ENCODE assay signal across 1 cellular context in the genomic region with DNA sequence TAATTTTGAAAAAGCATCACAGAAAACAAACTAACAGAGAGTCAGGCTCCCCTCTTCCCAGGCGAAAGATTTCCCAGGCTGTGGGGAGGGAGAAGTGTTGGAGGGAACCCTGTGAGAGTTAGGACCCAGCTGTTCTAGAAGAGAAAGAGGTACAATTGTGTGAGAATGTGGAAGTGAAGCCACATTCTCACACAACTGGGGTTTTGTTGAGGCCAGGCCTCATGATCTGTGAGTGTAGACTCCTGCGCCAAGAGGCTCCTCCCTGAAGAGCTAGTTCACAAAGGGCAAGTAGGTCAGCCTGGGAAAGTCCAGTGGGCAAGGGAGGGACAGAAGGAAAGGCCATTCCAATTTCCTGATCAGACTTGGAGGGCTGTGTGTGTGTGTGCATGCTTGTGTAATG.
TF ChIP-seq lines count a peak whose summit lies in the region.

No MANE protein-coding gene starts in this region.

TF ChIP-seq in GM12878, 131 proteins besides CTCF, POLR2A, EP300 and RAD21:
- 0 out of 2 replicates have a peak, but pooled peaks have one; percentile 20 for TF ChIP-seq ZNF687 (IDR thresholded peaks at IDR 0.05)
- TF ChIP-seq, protein P1, sequence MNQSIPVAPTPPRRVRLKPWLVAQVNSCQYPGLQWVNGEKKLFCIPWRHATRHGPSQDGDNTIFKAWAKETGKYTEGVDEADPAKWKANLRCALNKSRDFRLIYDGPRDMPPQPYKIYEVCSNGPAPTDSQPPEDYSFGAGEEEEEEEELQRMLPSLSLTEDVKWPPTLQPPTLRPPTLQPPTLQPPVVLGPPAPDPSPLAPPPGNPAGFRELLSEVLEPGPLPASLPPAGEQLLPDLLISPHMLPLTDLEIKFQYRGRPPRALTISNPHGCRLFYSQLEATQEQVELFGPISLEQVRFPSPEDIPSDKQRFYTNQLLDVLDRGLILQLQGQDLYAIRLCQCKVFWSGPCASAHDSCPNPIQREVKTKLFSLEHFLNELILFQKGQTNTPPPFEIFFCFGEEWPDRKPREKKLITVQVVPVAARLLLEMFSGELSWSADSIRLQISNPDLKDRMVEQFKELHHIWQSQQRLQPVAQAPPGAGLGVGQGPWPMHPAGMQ (IDR thresholded peaks at IDR 0.05; ENCODE audit: borderline replicate concordance): no peak
- TF ChIP-seq JUNB (IDR thresholded peaks at IDR 0.05): no peak
- no peak for TF ChIP-seq HDAC6 (IDR thresholded peaks at IDR 0.05; ENCODE audit: unreplicated experiment)
- peak; percentile 66 for TF ChIP-seq NR2F1 (conservative IDR thresholded peaks at IDR 0.05)
- no peak for TF ChIP-seq HCFC1 (IDR thresholded peaks at IDR 0.05; ENCODE audit: low read length)
- TF ChIP-seq IRF4 (IDR thresholded peaks at IDR 0.05; ENCODE audit: low read depth, low read length): 0 out of 2 replicates have a peak, but pooled peaks have one; percentile 17
- no peak for TF ChIP-seq HDGF (IDR thresholded peaks at IDR 0.05)
- peak; percentile 69; the same call in 1 of the 2 replicates for TF ChIP-seq SPI1 (IDR thresholded peaks at IDR 0.05; ENCODE audit: borderline replicate concordance, insufficient read depth, low read depth, low read length)
- no peak for TF ChIP-seq BHLHE40 (IDR thresholded peaks at IDR 0.05; ENCODE audit: borderline replicate concordance in 1 of 2, low read depth in 2 of 2, low read length in 1 of 2)
- peak; percentile 33 for TF ChIP-seq MEF2B (IDR thresholded peaks at IDR 0.05; ENCODE audit: partially characterized antibody, poor library complexity, severe bottlenecking)
- no peak for TF ChIP-seq NR2C2 (IDR thresholded peaks at IDR 0.05; ENCODE audit: borderline replicate concordance, control insufficient read depth, insufficient read length, low read depth)
- TF ChIP-seq EGR1 (IDR thresholded peaks at IDR 0.05; ENCODE audit: borderline replicate concordance in 1 of 2, low read depth in 2 of 2, low read length in 2 of 2): no peak
- no peak for TF ChIP-seq FOXM1 (IDR thresholded peaks at IDR 0.05; ENCODE audit: low read depth, low read length)
- no peak for TF ChIP-seq STAT3 (IDR thresholded peaks at IDR 0.05; ENCODE audit: low read depth, low read length)
- TF ChIP-seq GATAD2B (conservative IDR thresholded peaks at IDR 0.05; ENCODE audit: low read depth): 0 out of 2 replicates have a peak, but pooled peaks have one; percentile 33
- no peak for TF ChIP-seq RELA (IDR thresholded peaks at IDR 0.05; ENCODE audit: borderline replicate concordance, partially characterized antibody)
- TF ChIP-seq, protein P2, sequence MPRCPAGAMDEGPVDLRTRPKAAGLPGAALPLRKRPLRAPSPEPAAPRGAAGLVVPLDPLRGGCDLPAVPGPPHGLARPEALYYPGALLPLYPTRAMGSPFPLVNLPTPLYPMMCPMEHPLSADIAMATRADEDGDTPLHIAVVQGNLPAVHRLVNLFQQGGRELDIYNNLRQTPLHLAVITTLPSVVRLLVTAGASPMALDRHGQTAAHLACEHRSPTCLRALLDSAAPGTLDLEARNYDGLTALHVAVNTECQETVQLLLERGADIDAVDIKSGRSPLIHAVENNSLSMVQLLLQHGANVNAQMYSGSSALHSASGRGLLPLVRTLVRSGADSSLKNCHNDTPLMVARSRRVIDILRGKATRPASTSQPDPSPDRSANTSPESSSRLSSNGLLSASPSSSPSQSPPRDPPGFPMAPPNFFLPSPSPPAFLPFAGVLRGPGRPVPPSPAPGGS (IDR thresholded peaks at IDR 0.05; ENCODE audit: borderline replicate concordance, insufficient read depth, low read depth, low read length, poor library complexity, severe bottlenecking): peak; percentile 49
- 0 out of 2 replicates have a peak, but pooled peaks have one; percentile 21 for TF ChIP-seq TCF12 (IDR thresholded peaks at IDR 0.05; ENCODE audit: low read depth, low read length)
- no peak for TF ChIP-seq NRF1 (conservative IDR thresholded peaks at IDR 0.05; ENCODE audit: low read depth, low read length)
- 0 out of 2 replicates have a peak, but pooled peaks have one; percentile 28 for TF ChIP-seq IKZF1 (conservative IDR thresholded peaks at IDR 0.05)
- TF ChIP-seq RUNX3 (IDR thresholded peaks at IDR 0.05; ENCODE audit: low read length): peak; percentile 55
- 0 out of 4 replicates have a peak, but pooled peaks of 1 of the 2 experiments have one; percentile 22 for TF ChIP-seq IKZF2 (IDR thresholded peaks at IDR 0.05)
- TF ChIP-seq ATF2 (IDR thresholded peaks at IDR 0.05; ENCODE audit: low read length): 0 out of 2 replicates have a peak, but pooled peaks have one; percentile 14
- no peak for TF ChIP-seq MTA3 (IDR thresholded peaks at IDR 0.05; ENCODE audit: borderline replicate concordance, low read length)
TF ChIP-seq in GM12878: peak in this region for 12.
